10 cellular contexts compared by ENCODE assay signal in the genomic region with DNA sequence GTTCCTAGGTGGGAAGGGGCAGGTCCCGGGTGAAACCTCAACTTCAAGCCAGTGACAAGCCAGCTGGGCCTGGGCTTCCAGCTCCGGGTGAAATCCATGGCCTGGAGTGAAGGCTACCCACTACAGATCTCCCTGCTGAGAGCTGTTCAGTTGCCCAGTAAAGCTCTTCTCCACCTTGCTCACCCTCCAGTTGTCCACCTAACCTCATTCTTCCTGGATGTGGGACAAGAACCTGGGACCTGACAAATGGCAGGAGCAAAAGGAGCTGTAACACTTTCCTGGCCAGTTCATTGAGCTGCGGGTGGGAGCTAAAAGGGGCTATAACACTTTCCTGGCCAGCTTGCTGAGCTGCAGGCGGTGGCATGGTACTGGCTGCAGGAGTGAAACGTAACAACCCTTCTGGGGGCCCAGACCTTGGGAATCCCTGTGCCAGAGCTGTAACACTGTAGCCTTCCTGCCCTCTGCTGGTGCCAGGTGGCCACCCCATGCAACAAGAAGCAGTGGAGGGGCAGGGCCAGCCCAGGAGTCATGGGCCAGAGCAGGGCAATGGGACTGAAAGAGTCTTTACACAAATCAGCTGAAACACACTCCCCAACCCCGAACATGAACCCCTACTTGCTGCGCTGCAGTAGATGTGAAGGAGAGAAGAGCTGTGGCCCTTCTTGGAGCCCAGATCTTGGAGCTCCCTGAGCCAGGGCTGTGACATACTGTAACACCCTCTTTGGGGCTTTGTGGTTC. TPM values are rescaled to one million over a fixed set of nuclear protein-coding genes. Genes with fewer than 3 reads are reported as not detected.
A peak's percentile ranks its signal among the peaks of the same experiment; 100 is the strongest.
DNase-seq lines count a peak whose midpoint lies in the region; ATAC-seq lines count a peak whose summit lies in the region.
"Had no signal": no experiment of that assay in that cellular context is flagged by ENCODE, and none has a peak within 500 bp of the region (broad histone marks: within the 10 kb centered on the region; RNA-seq: fewer than 3 reads in every experiment).

No MANE protein-coding gene starts in this region.

- H3K36me3 Mint-ChIP-seq in activated naive CD8-positive, alpha-beta T cell treated with anti-CD3 and anti-CD28 coated beads, Interleukin-2, amount 50 U/mL, for 24 hours (ENCODE audit: low read depth): no peaks in the 10 kb centered on the region
- H3K36me3 Mint-ChIP-seq in immature natural killer cell: no peaks in the 10 kb centered on the region
- H3K36me3 Mint-ChIP-seq: memory B cell had no signal

- H3K27ac Mint-ChIP-seq in activated naive CD8-positive, alpha-beta T cell treated with anti-CD3 and anti-CD28 coated beads, Interleukin-2, amount 50 U/mL, for 24 hours: no peak overlapping the region
- no peak overlapping the region for H3K27ac Mint-ChIP-seq in immature natural killer cell
- H3K27ac Mint-ChIP-seq: memory B cell had no signal

- no peak overlapping the region for H2BK12ac ChIP-seq in neuronal stem cell (ENCODE audit: low read length)

- H3K14ac ChIP-seq in neuronal stem cell (ENCODE audit: low read length): no peak overlapping the region

- H4K91ac ChIP-seq in neuronal stem cell (ENCODE audit: low read depth, low read length, poor library complexity): no peak overlapping the region

- DNase-seq in DMS 273 (lab: John Stamatoyannopoulos, UW; ENCODE audit: unreplicated experiment): peak; percentile 49
- no peak for DNase-seq in DMS 273 treated with DMSO at 0.1 percent for 48 hours (lab: John Stamatoyannopoulos, UW)
- peak; percentile 51 for DNase-seq in MG63
- peak; percentile 34 for DNase-seq in activated naive CD8-positive, alpha-beta T cell treated with anti-CD3 and anti-CD28 coated beads, Interleukin-2, amount 50 U/mL, for 24 hours
- DNase-seq in neuronal stem cell (ENCODE audit: low spot score): no peak
- DNase-seq in immature natural killer cell: no peak
- no peak for DNase-seq in globus pallidus (ENCODE audit: low spot score)
- no peak for DNase-seq in nucleus accumbens (lab: John Stamatoyannopoulos, UW)

- no peaks in the 10 kb centered on the region for H3K79me1 ChIP-seq in neuronal stem cell (ENCODE audit: low read depth, low read length)

- H3K23ac ChIP-seq in neuronal stem cell (ENCODE audit: low read depth, low read length, poor library complexity): no peak overlapping the region

- peaks cover 10% of the 10 kb centered on the region for H3K27me3 Mint-ChIP-seq in activated naive CD8-positive, alpha-beta T cell treated with anti-CD3 and anti-CD28 coated beads, Interleukin-2, amount 50 U/mL, for 24 hours
- peaks cover 6 to 12% (median 8%) of the 10 kb centered on the region in 3 donors for H3K27me3 Mint-ChIP-seq in immature natural killer cell (ENCODE audit: low read depth in 3 of 3)

- H2AFZ ChIP-seq in neuronal stem cell (ENCODE audit: low read length): no peak overlapping the region

- peaks cover 0 to 8% of the 10 kb centered on the region in 2 donors for H3K4me1 ChIP-seq in neuronal stem cell (ENCODE audit: control insufficient read depth in 2 of 2, insufficient read depth in 1 of 2, low read depth in 1 of 2, low read length in 2 of 2)

- H3K4me2 ChIP-seq in neuronal stem cell (ENCODE audit: insufficient read depth, low read length, poor library complexity, severe bottlenecking): no peak overlapping the region

- H3K9me3 ChIP-seq in MG63 (no peaks in the 10 kb centered on the region), neuronal stem cell (replicated peaks in 1 of 2; ENCODE audit: control insufficient read depth in 2 of 2, insufficient read depth in 1 of 2, low read depth in 1 of 2, low read length in 2 of 2) (no peaks in the 10 kb centered on the region)

- H3K18ac ChIP-seq in neuronal stem cell (ENCODE audit: low read length): no peak overlapping the region

- H3K9me3 Mint-ChIP-seq in activated naive CD8-positive, alpha-beta T cell treated with anti-CD3 and anti-CD28 coated beads, Interleukin-2, amount 50 U/mL, for 24 hours: no peaks in the 10 kb centered on the region
- no peaks in the 10 kb centered on the region for H3K9me3 Mint-ChIP-seq in immature natural killer cell
- H3K9me3 Mint-ChIP-seq: memory B cell had no signal

- no peak overlapping the region for H4K8ac ChIP-seq in neuronal stem cell (ENCODE audit: low read depth, low read length)

- H3K4me3 ChIP-seq in MG63: no peak overlapping the region
- H3K4me3 ChIP-seq in neuronal stem cell (ENCODE audit: low read length in 2 of 2): peak overlapping the region in 1 of 2 donors; percentile 64

- no peak overlapping the region for H2BK5ac ChIP-seq in neuronal stem cell (ENCODE audit: low read length)

- peak overlapping the region; percentile 51 for H2AK5ac ChIP-seq in neuronal stem cell (ENCODE audit: low read depth, low read length)

- peaks cover 8% of the 10 kb centered on the region for H3K4me1 Mint-ChIP-seq in activated naive CD8-positive, alpha-beta T cell treated with anti-CD3 and anti-CD28 coated beads, Interleukin-2, amount 50 U/mL, for 24 hours
- H3K4me1 Mint-ChIP-seq in immature natural killer cell: peaks cover 7% of the 10 kb centered on the region in 2 donors

- H3K36me3 ChIP-seq in MG63 (no peaks in the 10 kb centered on the region), neuronal stem cell (replicated peaks in 1 of 2; ENCODE audit: control insufficient read depth in 2 of 2, insufficient read depth in 2 of 2, low read length in 2 of 2) (no peaks in the 10 kb centered on the region)

- WGBS in neuronal stem cell (ENCODE audit: extremely low coverage in 2 of 2, insufficient read length in 2 of 2, insufficient replicate concordance in 1 of 2), 2 donors: no CpG with 5 or more reads among the region's 7 CpGs

- no peak overlapping the region for H3K4ac ChIP-seq in neuronal stem cell (ENCODE audit: low read length)

- H3K9ac ChIP-seq in neuronal stem cell (ENCODE audit: low read depth, low read length, poor library complexity): no peak overlapping the region

- no peak overlapping the region for H3K4me3 Mint-ChIP-seq in activated naive CD8-positive, alpha-beta T cell treated with anti-CD3 and anti-CD28 coated beads, Interleukin-2, amount 50 U/mL, for 24 hours
- H3K4me3 Mint-ChIP-seq in immature natural killer cell: no peak overlapping the region
- H3K4me3 Mint-ChIP-seq: memory B cell had no signal

- H2BK120ac ChIP-seq in neuronal stem cell (ENCODE audit: low read depth, low read length): no peak overlapping the region

- no peaks in the 10 kb centered on the region for H3K27me3 ChIP-seq in MG63
- peaks cover 0 to 3% (median 0%) of the 10 kb centered on the region in 3 experiments for H3K27me3 ChIP-seq in neuronal stem cell (ENCODE audit: control insufficient read depth in 3 of 3, insufficient read depth in 3 of 3, low read depth in 1 of 3, low read length in 3 of 3)

- H2BK15ac ChIP-seq in neuronal stem cell (ENCODE audit: low read length): peak overlapping the region; percentile 61

- peak; percentile 34 for ATAC-seq in activated naive CD8-positive, alpha-beta T cell treated with anti-CD3 and anti-CD28 coated beads, Interleukin-2, amount 50 U/mL, for 24 hours

- H3K27ac ChIP-seq in neuronal stem cell (replicated peaks; ENCODE audit: low read length): no peak overlapping the region
- H3K27ac ChIP-seq: 22Rv1 had no signal

RNA-seq across cellular contexts. Expression of gene HINT3, which starts 3.6 kb away (rescaled TPM):
- 7.4 and 8.6 TPM in 2 replicates for total RNA-seq in MG63 (2014; rRNA removed; shearing (Covaris generic); ENCODE audit: low replicate concordance)
- polyA plus RNA-seq in neuronal stem cell (2013, experiment 1 of 2): 13.5 TPM
- polyA plus RNA-seq in neuronal stem cell (2013, experiment 2 of 2): 13.0 TPM
- polyA plus RNA-seq in immature natural killer cell: 10 to 100 TPM in 1 of 3 donors, 1 to 10 TPM in 2; 3.7 to 10.3 (median 6.6) TPM

RNA-seq across cellular contexts. Expression of gene TRMT11, which starts 33.4 kb away (rescaled TPM):
- 7.7 and 11.2 TPM in 2 replicates for total RNA-seq in MG63 (2014; rRNA removed; shearing (Covaris generic); ENCODE audit: low replicate concordance)
- 30.6 TPM for polyA plus RNA-seq in neuronal stem cell (2013, experiment 1 of 2)
- 32.7 TPM for polyA plus RNA-seq in neuronal stem cell (2013, experiment 2 of 2)
- polyA plus RNA-seq in immature natural killer cell: 1 to 10 TPM; 3.0 to 6.0 (median 4.2) TPM

Comparison
In these comparisons a context has a peak if more than half of its experiments do, and no peak if none do; other contexts are left out.
1. DNase-seq: peak in DMS 273 (single experiment), MG63 (single experiment) and activated naive CD8-positive, alpha-beta T cell treated with anti-CD3 and anti-CD28 coated beads, Interleukin-2, amount 50 U/mL, for 24 hours (single experiment); none in DMS 273 treated with DMSO at 0.1 percent for 48 hours (single experiment), neuronal stem cell (single experiment), immature natural killer cell (0 of 3), globus pallidus (single experiment) and nucleus accumbens (0 of 56).